In the genomic region with DNA sequence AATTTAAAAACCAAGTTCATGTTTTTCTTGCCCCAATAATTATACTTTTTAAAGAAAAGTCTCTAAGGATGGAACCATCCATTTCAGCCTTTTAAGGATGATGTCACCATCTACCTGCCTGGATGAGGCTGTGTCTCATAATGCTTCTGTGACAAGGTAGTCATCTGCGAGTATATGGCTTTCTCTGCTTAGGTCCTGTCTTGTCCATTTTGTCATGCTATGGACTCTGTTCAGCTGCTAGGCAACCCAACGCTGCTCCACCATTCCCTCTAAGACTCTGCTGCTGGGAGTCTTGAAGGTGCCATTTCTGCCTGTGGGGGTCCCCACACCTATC, we compare ENCODE assay signal across 13 cellular contexts.
DNase-seq lines count a peak whose midpoint lies in the region; ATAC-seq and TF ChIP-seq lines count a peak whose summit lies in the region.
"Had no signal": no experiment of that assay in that cellular context is flagged by ENCODE, and none has a peak within 500 bp of the region (broad histone marks: within the 10 kb centered on the region; RNA-seq: fewer than 3 reads in every experiment).

No MANE protein-coding gene starts in this region.

- in situ Hi-C loops in HAP-1 (cut with MboI; ENCODE audit: low sequenced_read_pairs), result no loop called here

- H3K4me1 ChIP-seq in HAP-1, result no peaks in the 10 kb centered on the region

- no peak for TF ChIP-seq CTCF in GM12865 (IDR thresholded peaks at IDR 0.05; ENCODE audit: insufficient read depth, low read depth, low read length, missing control alignments)

- ATAC-seq in GM19372 (IDR thresholded peaks at IDR 0.05; ENCODE audit: low read depth, unreplicated experiment), result peak; percentile 46
- ATAC-seq in HG02678 (IDR thresholded peaks at IDR 0.05; ENCODE audit: unreplicated experiment), result peak; percentile 40
- peak; percentile 43 for ATAC-seq in HG03354 (IDR thresholded peaks at IDR 0.05; ENCODE audit: poor library complexity, severe bottlenecking, unreplicated experiment)
- no peak for ATAC-seq in GM18520 (IDR thresholded peaks at IDR 0.05; ENCODE audit: unreplicated experiment)

- peak; percentile 67 for DNase-seq in GM12865 (ENCODE audit: low read depth)
- no peak for DNase-seq in NCI-H2227 treated with DMSO at 0.1 percent for 48 hours (lab: John Stamatoyannopoulos, UW)
- DNase-seq in activated CD4-positive, CD25-positive, alpha-beta regulatory T cell treated with anti-CD3 and anti-CD28 coated beads, Interleukin-2, amount 50 U/mL, for 72 hours, result no peak
- DNase-seq in HAP-1 (ENCODE audit: low spot score in 2 of 2), result no peak
- DNase-seq: activated naive CD4-positive, alpha-beta T cell treated with anti-CD3 and anti-CD28 coated beads, Interleukin-2, amount 50 U/mL, for 16 hours; kidney; naive B cell had no signal

- no peak overlapping the region for H3K4me3 ChIP-seq in GM12865 (ENCODE audit: low read depth, low read length)
- no peak overlapping the region for H3K4me3 ChIP-seq in HAP-1
- H3K4me3 ChIP-seq: SK-N-MC, smooth muscle cell had no signal

- no peaks in the 10 kb centered on the region; the same call in 1 of the 2 replicates for H3K9me3 ChIP-seq in HAP-1

- H3K36me3 ChIP-seq in HAP-1 (replicated peaks), result no peaks in the 10 kb centered on the region

- H3K27me3 ChIP-seq in HAP-1 (ENCODE audit: low read depth), result no peaks in the 10 kb centered on the region
